ENCODE assay signal across 8 cellular contexts in genomic region chr16:85717393-85718152, GRCh38. TPM values are rescaled to one million over a fixed set of nuclear protein-coding genes. Genes with fewer than 3 reads are reported as not detected.
A peak's percentile ranks its signal among the peaks of the same experiment; 100 is the strongest.
DNase-seq lines count a peak whose midpoint lies in the region; ATAC-seq and TF ChIP-seq lines count a peak whose summit lies in the region.

No MANE protein-coding gene starts in this region.

- H3K36me3 ChIP-seq in OCI-LY3 (replicated peaks; ENCODE audit: low read depth, low read length) (no peaks in the 10 kb centered on the region), esophagus muscularis mucosa (no peaks in the 10 kb centered on the region)

- H3K27ac ChIP-seq in OCI-LY3 (ENCODE audit: low read length): no peak overlapping the region
- H3K27ac ChIP-seq in esophagus muscularis mucosa (replicated peaks in 1 of 4): no peak overlapping the region

- intact Hi-C loops in CD14-positive monocyte (cut with micrococcal nuclease): loop anchor here (2.0 to 10.0 kb wide), 3 partner anchors 40 to 423 kb away; no protein-coding TSS in a partner anchor
- intact Hi-C loops in esophagus muscularis mucosa (cut with DNase I): loop anchor here (1.0 to 10.0 kb wide), 3 partner anchors 58 to 443 kb away; no protein-coding TSS in a partner anchor

- H2AFZ ChIP-seq in OCI-LY3 (ENCODE audit: low read depth, low read length): 0 out of 2 replicates have a peak overlapping the region, but pooled peaks have one; percentile 52

- H3K4me1 ChIP-seq in OCI-LY3 (ENCODE audit: low read length) (no peaks in the 10 kb centered on the region), esophagus muscularis mucosa (peaks cover 13 to 29% (median 23%) of the 10 kb centered on the region in 4 donors)

- 0 out of 2 replicates have a peak, but pooled peaks cover 5% of the 10 kb centered on the region for H4K20me1 ChIP-seq in OCI-LY3 (ENCODE audit: insufficient read depth, low read length)

- no peak overlapping the region for H3K9ac ChIP-seq in OCI-LY3 (ENCODE audit: low read length)

- no peaks in the 10 kb centered on the region for H3K9me3 ChIP-seq in OCI-LY3 (ENCODE audit: insufficient read depth, low read length)
- H3K9me3 ChIP-seq in esophagus muscularis mucosa: peaks cover 0 to 1% (median 0%) of the 10 kb centered on the region in 4 donors

- WGBS in esophagus muscularis mucosa: 22% methylated on average over 12 of the region's 21 CpGs

- H3K27me3 ChIP-seq in OCI-LY3 (ENCODE audit: low read depth, low read length): peaks cover 25% of the 10 kb centered on the region
- H3K27me3 ChIP-seq in esophagus muscularis mucosa: peaks cover 0 to 9% (median 0%) of the 10 kb centered on the region in 4 donors

- peaks cover 11 to 21% of the 10 kb centered on the region in 2 donors for H3K36me3 Mint-ChIP-seq in CD14-positive monocyte
- no peaks in the 10 kb centered on the region for H3K36me3 Mint-ChIP-seq in natural killer cell treated with Interleukin-12 subunit alpha and Interleukin-12 subunit beta and Interleukin-15 and Interleukin-18, amount 100 ng/mL, for 72 hours

- TF ChIP-seq EP300 in esophagus muscularis mucosa (IDR thresholded peaks at IDR 0.05): no peak

- peak; percentile 61 to 63 for ATAC-seq in natural killer cell treated with Interleukin-12 subunit alpha and Interleukin-12 subunit beta and Interleukin-15 and Interleukin-18, amount 100 ng/mL, for 72 hours
- no peak for ATAC-seq in HG02973 (IDR thresholded peaks at IDR 0.05; ENCODE audit: unreplicated experiment)

- no peak overlapping the region for H3K27ac Mint-ChIP-seq in CD14-positive monocyte
- H3K27ac Mint-ChIP-seq in natural killer cell treated with Interleukin-12 subunit alpha and Interleukin-12 subunit beta and Interleukin-15 and Interleukin-18, amount 100 ng/mL, for 72 hours: no peak overlapping the region

- H3K4me3 ChIP-seq in OCI-LY3 (ENCODE audit: low read length): no peak overlapping the region
- H3K4me3 ChIP-seq in esophagus muscularis mucosa: no peak overlapping the region

- no peak overlapping the region for H3K4me3 Mint-ChIP-seq in CD14-positive monocyte
- H3K4me3 Mint-ChIP-seq in natural killer cell treated with Interleukin-12 subunit alpha and Interleukin-12 subunit beta and Interleukin-15 and Interleukin-18, amount 100 ng/mL, for 72 hours: no peak overlapping the region

- peaks cover 16% of the 10 kb centered on the region for H3K4me1 Mint-ChIP-seq in CD14-positive monocyte
- H3K4me1 Mint-ChIP-seq in natural killer cell treated with Interleukin-12 subunit alpha and Interleukin-12 subunit beta and Interleukin-15 and Interleukin-18, amount 100 ng/mL, for 72 hours (ENCODE audit: low read depth in 2 of 2): no peaks in the 10 kb centered on the region

- TF ChIP-seq POLR2A in esophagus muscularis mucosa (IDR thresholded peaks at IDR 0.05; ENCODE audit: low read depth): no peak

- H3K4me2 ChIP-seq in OCI-LY3 (ENCODE audit: low read length): peak overlapping the region; percentile 45

- peaks cover 0 to 12% (median 7%) of the 10 kb centered on the region in 3 donors for H3K27me3 Mint-ChIP-seq in CD14-positive monocyte (ENCODE audit: low read depth in 3 of 3)
- peaks cover 0 to 3% of the 10 kb centered on the region in 2 donors for H3K27me3 Mint-ChIP-seq in natural killer cell treated with Interleukin-12 subunit alpha and Interleukin-12 subunit beta and Interleukin-15 and Interleukin-18, amount 100 ng/mL, for 72 hours

- DNase-seq in CD14-positive monocyte (ENCODE audit: low spot score): peak; percentile 64
- peak; percentile 42 for DNase-seq in HT1080 (ENCODE audit: low read depth)
- DNase-seq in activated T-cell treated with anti-CD3 and anti-CD28 coated beads for 24 hours (ENCODE audit: low read depth): peak; percentile 43
- no peak for DNase-seq in esophagus muscularis mucosa (ENCODE audit: extremely low spot score)
- DNase-seq in natural killer cell treated with Interleukin-12 subunit alpha and Interleukin-12 subunit beta and Interleukin-15 and Interleukin-18, amount 100 ng/mL, for 72 hours (ENCODE audit: low spot score): no peak
- DNase-seq in stimulated activated naive CD4-positive, alpha-beta T cell treated with Interleukin-2 at 50 U/mL for 16 hours (lab: John Stamatoyannopoulos, UW): peak; percentile 20

- TF ChIP-seq CTCF in CD14-positive monocyte (IDR thresholded peaks at IDR 0.05): peak; percentile 86
- TF ChIP-seq CTCF in OCI-LY3 (IDR thresholded peaks at IDR 0.05; ENCODE audit: low read depth, low read length): peak; percentile 79
- peak; percentile 68 to 71 (median 69) for TF ChIP-seq CTCF in esophagus muscularis mucosa (IDR thresholded peaks at IDR 0.05)

- H3K9me3 Mint-ChIP-seq in CD14-positive monocyte: peaks cover 4 to 13% (median 6%) of the 10 kb centered on the region in 7 donors
- no peaks in the 10 kb centered on the region for H3K9me3 Mint-ChIP-seq in natural killer cell treated with Interleukin-12 subunit alpha and Interleukin-12 subunit beta and Interleukin-15 and Interleukin-18, amount 100 ng/mL, for 72 hours

- H3K79me2 ChIP-seq in OCI-LY3 (ENCODE audit: low read length): no peaks in the 10 kb centered on the region

RNA-seq across cellular contexts. Expression of gene GINS2, which starts 28.8 kb away (rescaled TPM):
- polyA plus RNA-seq in CD14-positive monocyte: under 1 TPM in 1 of 2 donors, not detected in 1; 0.28 TPM
- 40.1 and 44.1 TPM in 2 replicates for total RNA-seq in HT1080 (2014; rRNA removed; shearing (Covaris generic))
- polyA plus RNA-seq in HT1080 (2015; cell fraction: cytosol; rRNA removed): 23.6 and 30.9 TPM in 2 replicates
- 10.0 and 10.4 TPM in 2 replicates for polyA plus RNA-seq in HT1080 (2015; cell fraction: nucleus; rRNA removed)
- total RNA-seq in esophagus muscularis mucosa: under 1 TPM in 2 of 4 donors, not detected in 2; 0.17 to 0.84 TPM
- total RNA-seq in natural killer cell treated with Interleukin-12 subunit alpha and Interleukin-12 subunit beta and Interleukin-15 and Interleukin-18, amount 100 ng/mL, for 72 hours: 10 to 100 TPM; 34.3 to 69.5 TPM

RNA-seq across cellular contexts. Expression of gene C16orf74, which starts 33.3 kb away (rescaled TPM):
- 10 to 100 TPM; 24.1 to 26.6 TPM for polyA plus RNA-seq in CD14-positive monocyte
- total RNA-seq in HT1080 (2014; rRNA removed; shearing (Covaris generic)): 46.0 and 55.2 TPM in 2 replicates
- 38.9 and 47.5 TPM in 2 replicates for polyA plus RNA-seq in HT1080 (2015; cell fraction: cytosol; rRNA removed)
- 16.0 and 19.8 TPM in 2 replicates for polyA plus RNA-seq in HT1080 (2015; cell fraction: nucleus; rRNA removed)
- total RNA-seq in esophagus muscularis mucosa: 1 to 10 TPM in 1 of 4 donors, under 1 TPM in 2, not detected in 1; 0.83 to 2.4 (median 0.83) TPM
- not detected for total RNA-seq in natural killer cell treated with Interleukin-12 subunit alpha and Interleukin-12 subunit beta and Interleukin-15 and Interleukin-18, amount 100 ng/mL, for 72 hours

Comparison
In these comparisons a context has a peak if more than half of its experiments do, and no peak if none do; other contexts are left out.
1. DNase-seq: peak in CD14-positive monocyte (single experiment), HT1080 (single experiment), activated T-cell treated with anti-CD3 and anti-CD28 coated beads for 24 hours (single experiment) and stimulated activated naive CD4-positive, alpha-beta T cell treated with Interleukin-2 at 50 U/mL for 16 hours (single experiment); none in esophagus muscularis mucosa (single experiment) and natural killer cell treated with Interleukin-12 subunit alpha and Interleukin-12 subunit beta and Interleukin-15 and Interleukin-18, amount 100 ng/mL, for 72 hours (single experiment).
2. RNA of gene GINS2, which starts 28.8 kb away (total RNA-seq): 34.3 to 69.5 TPM in natural killer cell treated with Interleukin-12 subunit alpha and Interleukin-12 subunit beta and Interleukin-15 and Interleukin-18, amount 100 ng/mL, for 72 hours and 40.1 to 44.1 TPM in HT1080; 0.17 to 0.84 TPM in esophagus muscularis mucosa; every median in the first group is over 10 times any median in the second.
3. RNA of gene C16orf74, which starts 33.3 kb away (total RNA-seq): 46.0 to 55.2 TPM in HT1080; 0.83 to 2.4 TPM in esophagus muscularis mucosa and not detected in natural killer cell treated with Interleukin-12 subunit alpha and Interleukin-12 subunit beta and Interleukin-15 and Interleukin-18, amount 100 ng/mL, for 72 hours; every median in the first group is over 10 times any median in the second.
4. Peak in every context shown above with its lines, with median percentiles within 50 percentile points of each other: CTCF ChIP-seq.